In the genomic region with DNA sequence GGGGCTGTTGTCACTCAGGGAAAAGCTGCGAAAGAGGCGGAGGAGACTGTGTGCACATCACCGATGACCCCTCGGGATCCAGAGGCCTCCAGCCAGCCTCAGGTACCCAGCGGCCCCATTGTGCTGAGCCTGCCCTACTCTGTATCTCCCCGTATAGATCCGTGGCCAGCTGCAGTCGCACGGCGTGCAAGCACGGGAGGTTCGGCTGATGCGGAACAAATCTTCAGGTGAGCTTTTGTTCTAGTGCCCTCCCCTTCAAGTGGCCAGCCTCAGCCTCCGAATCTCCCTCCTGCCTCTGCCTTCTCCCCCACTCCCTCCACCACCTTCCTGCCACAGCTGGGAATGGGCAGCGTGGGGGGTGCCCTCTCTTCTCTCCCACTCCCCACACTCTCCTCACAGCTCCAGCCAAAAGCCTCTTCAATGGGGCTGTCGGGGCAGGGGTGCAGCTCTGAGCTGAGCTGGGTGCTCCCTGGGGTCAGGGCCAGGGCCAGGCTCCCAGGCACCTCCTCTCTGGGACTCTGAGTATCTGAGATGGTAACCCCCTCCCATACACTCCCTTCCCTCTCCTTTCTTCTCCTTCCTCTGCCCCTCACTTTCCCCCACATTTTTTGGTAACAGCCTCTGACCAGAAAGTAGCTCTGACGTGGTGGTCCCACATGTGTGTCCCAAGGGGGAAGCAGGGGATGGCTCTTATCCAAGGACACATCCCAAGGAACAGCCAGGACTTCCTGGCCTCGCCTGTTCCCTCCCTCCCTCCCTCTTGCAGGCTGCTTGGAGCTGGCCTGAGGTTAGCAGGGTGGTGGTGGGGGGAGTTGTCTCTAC, we compare ENCODE assay signal across 18 cellular contexts. TPM values are rescaled to one million over a fixed set of nuclear protein-coding genes. Genes with fewer than 3 reads are reported as not detected.
DNase-seq lines count a peak whose midpoint lies in the region; ATAC-seq and TF ChIP-seq lines count a peak whose summit lies in the region.
"Had no signal": no experiment of that assay in that cellular context is flagged by ENCODE, and none has a peak within 500 bp of the region (broad histone marks: within the 10 kb centered on the region; RNA-seq: fewer than 3 reads in every experiment).

No MANE protein-coding gene starts in this region.

- no peaks in the 10 kb centered on the region for H3K27me3 Mint-ChIP-seq in activated CD8-positive, alpha-beta memory T cell treated with anti-CD3 and anti-CD28 coated beads, Interleukin-2, amount 10 ng/mL, durations not matched to agents 7 days and 5 days
- no peaks in the 10 kb centered on the region for H3K27me3 Mint-ChIP-seq in central memory CD8-positive, alpha-beta T cell

- H3K27me3 ChIP-seq in osteoblast (ENCODE audit: insufficient read depth, low read length): peaks cover 5% of the 10 kb centered on the region
- H3K27me3 ChIP-seq in upper lobe of right lung: no peaks in the 10 kb centered on the region
- no peaks in the 10 kb centered on the region for H3K27me3 ChIP-seq in PC-3 (ENCODE audit: low read length)
- no peaks in the 10 kb centered on the region for H3K27me3 ChIP-seq in lower lobe of right lung (ENCODE audit: low read depth)

- H3K79me2 ChIP-seq in osteoblast (ENCODE audit: insufficient read depth, low read length) (peaks cover 24% of the 10 kb centered on the region), PC-3 (ENCODE audit: low read length) (no peaks in the 10 kb centered on the region)

- H3K36me3 ChIP-seq in osteoblast (ENCODE audit: insufficient read depth, low read length) (peaks cover 43% of the 10 kb centered on the region), upper lobe of right lung (peaks cover 26% of the 10 kb centered on the region), PC-3 (ENCODE audit: low read depth, low read length) (peaks cover 15% of the 10 kb centered on the region; the same call in 1 of the 2 replicates), lower lobe of right lung (peaks cover 77% of the 10 kb centered on the region)

- H3K4me1 Mint-ChIP-seq in activated CD8-positive, alpha-beta memory T cell treated with anti-CD3 and anti-CD28 coated beads, Interleukin-2, amount 10 ng/mL, durations not matched to agents 7 days and 5 days: peaks cover 11% of the 10 kb centered on the region
- no peaks in the 10 kb centered on the region for H3K4me1 Mint-ChIP-seq in central memory CD8-positive, alpha-beta T cell

- H3K4me2 ChIP-seq in osteoblast (ENCODE audit: insufficient read depth, low read length) (no peak overlapping the region), PC-3 (ENCODE audit: low read length) (no peak overlapping the region)

- H3K9me3 ChIP-seq in osteoblast (ENCODE audit: low read depth, low read length) (no peaks in the 10 kb centered on the region), upper lobe of right lung (no peaks in the 10 kb centered on the region), PC-3 (ENCODE audit: low read length) (no peaks in the 10 kb centered on the region), lower lobe of right lung (no peaks in the 10 kb centered on the region)

- no peak overlapping the region for H3K4me3 ChIP-seq in osteoblast (ENCODE audit: insufficient read depth, low read length)
- H3K4me3 ChIP-seq in upper lobe of right lung: no peak overlapping the region
- no peak overlapping the region for H3K4me3 ChIP-seq in PC-3 (ENCODE audit: low read length)
- H3K4me3 ChIP-seq in lower lobe of right lung: no peak overlapping the region

- H3K27ac Mint-ChIP-seq in activated CD8-positive, alpha-beta memory T cell treated with anti-CD3 and anti-CD28 coated beads, Interleukin-2, amount 10 ng/mL, durations not matched to agents 7 days and 5 days: no peak overlapping the region
- peak overlapping the region; percentile 67 for H3K27ac Mint-ChIP-seq in central memory CD8-positive, alpha-beta T cell (ENCODE audit: low read depth)
- H3K27ac Mint-ChIP-seq: CD8-positive, alpha-beta T cell had no signal

- H3K9me2 ChIP-seq in PC-3 (replicated peaks; ENCODE audit: low read length): no peaks in the 10 kb centered on the region

- TF ChIP-seq CTCF in osteoblast (IDR thresholded peaks at IDR 0.05; ENCODE audit: extremely low read depth, low read depth, low read length) (no peak), upper lobe of right lung (IDR thresholded peaks at IDR 0.05) (no peak), PC-3 (conservative IDR thresholded peaks at IDR 0.05; ENCODE audit: low read depth, low read length) (no peak), lower lobe of right lung (IDR thresholded peaks at IDR 0.05) (no peak)

- H3K27ac ChIP-seq in osteoblast (ENCODE audit: low read depth, low read length) (no peak overlapping the region), upper lobe of right lung (no peak overlapping the region), PC-3 (ENCODE audit: low read length) (no peak overlapping the region), lower lobe of right lung (no peak overlapping the region)

- peaks cover 10% of the 10 kb centered on the region for H3K36me3 Mint-ChIP-seq in activated CD8-positive, alpha-beta memory T cell treated with anti-CD3 and anti-CD28 coated beads, Interleukin-2, amount 10 ng/mL, durations not matched to agents 7 days and 5 days
- H3K36me3 Mint-ChIP-seq in central memory CD8-positive, alpha-beta T cell (ENCODE audit: insufficient read depth): peaks cover 27% of the 10 kb centered on the region

- H3K9ac ChIP-seq in PC-3 (ENCODE audit: low read length): no peak overlapping the region

- H3K4me1 ChIP-seq in osteoblast (ENCODE audit: insufficient read depth, low read length) (no peaks in the 10 kb centered on the region), upper lobe of right lung (no peaks in the 10 kb centered on the region), PC-3 (ENCODE audit: insufficient read depth, low read length) (no peaks in the 10 kb centered on the region), lower lobe of right lung (no peaks in the 10 kb centered on the region)

- H3K9me3 Mint-ChIP-seq in activated CD8-positive, alpha-beta memory T cell treated with anti-CD3 and anti-CD28 coated beads, Interleukin-2, amount 10 ng/mL, durations not matched to agents 7 days and 5 days (ENCODE audit: low read depth): no peaks in the 10 kb centered on the region
- no peaks in the 10 kb centered on the region for H3K9me3 Mint-ChIP-seq in central memory CD8-positive, alpha-beta T cell
- H3K9me3 Mint-ChIP-seq: CD8-positive, alpha-beta T cell had no signal

- no peaks in the 10 kb centered on the region for H3F3A ChIP-seq in PC-3 (ENCODE audit: low read length, unreplicated experiment)

- BruUV-seq in PC-3 (replicated peaks; lab: Mats Ljungman, UMichigan): no TSS peak

- ATAC-seq in activated CD8-positive, alpha-beta memory T cell treated with anti-CD3 and anti-CD28 coated beads, Interleukin-2, amount 10 ng/mL, durations not matched to agents 7 days and 5 days: no peak
- no peak for ATAC-seq in central memory CD8-positive, alpha-beta T cell (replicated peaks; ENCODE audit: extremely low read depth, poor library complexity, severe bottlenecking)
- no peak for ATAC-seq in upper lobe of right lung
- no peak for ATAC-seq in PC-3
- no peak for ATAC-seq in lower lobe of right lung
- ATAC-seq: CD8-positive, alpha-beta T cell; Right ventricle myocardium inferior had no signal

- intact Hi-C loops in upper lobe of right lung (cut with DNase I): no loop called here
- intact Hi-C loops in PC-3 (cut with micrococcal nuclease): no loop called here
- intact Hi-C loops in lower lobe of right lung (cut with DNase I): no loop called here

- H4K20me1 ChIP-seq in osteoblast (ENCODE audit: insufficient read depth, low read length) (peaks cover 16% of the 10 kb centered on the region), PC-3 (ENCODE audit: low read length) (no peaks in the 10 kb centered on the region)

- POLR2A ChIA-PET in PC-3 (lab: Charles Lee; ENCODE audit: unreplicated experiment): no interaction called here

- H3K4me3 Mint-ChIP-seq in activated CD8-positive, alpha-beta memory T cell treated with anti-CD3 and anti-CD28 coated beads, Interleukin-2, amount 10 ng/mL, durations not matched to agents 7 days and 5 days: no peak overlapping the region
- H3K4me3 Mint-ChIP-seq in central memory CD8-positive, alpha-beta T cell: no peak overlapping the region
- H3K4me3 Mint-ChIP-seq: CD8-positive, alpha-beta T cell had no signal

- CTCF ChIA-PET in activated CD8-positive, alpha-beta memory T cell treated with anti-CD3 and anti-CD28 coated beads, Interleukin-2, amount 10 ng/mL, durations not matched to agents 7 days and 5 days (lab: Charles Lee): no interaction called here
- CTCF ChIA-PET in PC-3 (lab: Charles Lee): no interaction called here

- peak; percentile 50 for DNase-seq in activated CD8-positive, alpha-beta memory T cell treated with anti-CD3 and anti-CD28 coated beads for 24 hours
- DNase-seq in activated CD8-positive, alpha-beta memory T cell treated with anti-CD3 and anti-CD28 coated beads, Interleukin-2, amount 10 ng/mL, durations not matched to agents 7 days and 5 days: no peak
- no peak for DNase-seq in central memory CD8-positive, alpha-beta T cell (ENCODE audit: low spot score in 2 of 2)
- DNase-seq in osteoblast (ENCODE audit: insufficient read length, low spot score, missing footprints) (peak; percentile 34), upper lobe of right lung (peak; percentile 16), PC-3 (no peak), lower lobe of right lung (no peak), T-helper 9 cell (no peak)
- DNase-seq: AML-193, C1 segment of cervical spinal cord, Kasumi-1, NCI-H1417, NCI-H1694 treated with DMSO at 0.1 percent for 48 hours, NCI-H446, NCI-H526, OCI-M1 had no signal

- no peak overlapping the region for H2AFZ ChIP-seq in osteoblast (ENCODE audit: low read length)
- H2AFZ ChIP-seq in PC-3 (ENCODE audit: low read length): no peak overlapping the region

RNA-seq across cellular contexts. Expression of gene UBA1, which starts 20.4 kb away (rescaled TPM):
- 100 to 1,000 TPM; 177 to 204 TPM for total RNA-seq in activated CD8-positive, alpha-beta memory T cell treated with anti-CD3 and anti-CD28 coated beads, Interleukin-2, amount 10 ng/mL, durations not matched to agents 7 days and 5 days
- 142 and 150 TPM in 2 replicates for total RNA-seq in osteoblast
- total RNA-seq in upper lobe of right lung: 161 TPM
- total RNA-seq in PC-3 (2014; rRNA removed): 282 and 299 TPM in 2 replicates
- 152 TPM for total RNA-seq in lower lobe of right lung

RNA-seq across cellular contexts. Expression of gene RBM10, which starts 28.2 kb away (rescaled TPM):
- total RNA-seq in activated CD8-positive, alpha-beta memory T cell treated with anti-CD3 and anti-CD28 coated beads, Interleukin-2, amount 10 ng/mL, durations not matched to agents 7 days and 5 days: 10 to 100 TPM; 64.9 to 65.6 TPM
- total RNA-seq in osteoblast: 29.2 and 32.9 TPM in 2 replicates
- total RNA-seq in upper lobe of right lung: 31.9 TPM
- 71.5 and 87.0 TPM in 2 replicates for total RNA-seq in PC-3 (2014; rRNA removed)
- total RNA-seq in lower lobe of right lung: 32.1 TPM

RNA-seq across cellular contexts. Expression of gene NDUFB11, which starts 28.7 kb away (rescaled TPM):
- 10 to 100 TPM; 82.7 to 97.6 TPM for total RNA-seq in activated CD8-positive, alpha-beta memory T cell treated with anti-CD3 and anti-CD28 coated beads, Interleukin-2, amount 10 ng/mL, durations not matched to agents 7 days and 5 days
- total RNA-seq in osteoblast (43.1 and 45.4 TPM in 2 replicates), upper lobe of right lung (57.4 TPM), PC-3 (2014; rRNA removed) (164 and 258 TPM in 2 replicates), lower lobe of right lung (57.1 TPM)

RNA-seq across cellular contexts. Expression of gene CDK16, which starts 45.3 kb away (rescaled TPM):
- 10 to 100 TPM; 61.4 to 80.6 TPM for total RNA-seq in activated CD8-positive, alpha-beta memory T cell treated with anti-CD3 and anti-CD28 coated beads, Interleukin-2, amount 10 ng/mL, durations not matched to agents 7 days and 5 days
- total RNA-seq in osteoblast (61.2 and 65.4 TPM in 2 replicates), upper lobe of right lung (66.4 TPM), PC-3 (2014; rRNA removed) (155 and 208 TPM in 2 replicates), lower lobe of right lung (59.2 TPM)

RNA-seq across cellular contexts. Expression of gene USP11, which starts 59.6 kb away (rescaled TPM):
- 10 to 100 TPM; 54.8 to 72.7 TPM for total RNA-seq in activated CD8-positive, alpha-beta memory T cell treated with anti-CD3 and anti-CD28 coated beads, Interleukin-2, amount 10 ng/mL, durations not matched to agents 7 days and 5 days
- total RNA-seq in osteoblast (28.2 and 31.8 TPM in 2 replicates), upper lobe of right lung (56.0 TPM), PC-3 (2014; rRNA removed) (31.3 and 37.3 TPM in 2 replicates), lower lobe of right lung (52.9 TPM)

Comparison
In these comparisons a context has a peak if more than half of its experiments do, and no peak if none do; other contexts are left out.
1. DNase-seq: peak in activated CD8-positive, alpha-beta memory T cell treated with anti-CD3 and anti-CD28 coated beads for 24 hours (single experiment), osteoblast (single experiment) and upper lobe of right lung (single experiment); none in activated CD8-positive, alpha-beta memory T cell treated with anti-CD3 and anti-CD28 coated beads, Interleukin-2, amount 10 ng/mL, durations not matched to agents 7 days and 5 days (single experiment), central memory CD8-positive, alpha-beta T cell (0 of 2), PC-3 (single experiment), lower lobe of right lung (single experiment) and T-helper 9 cell (single experiment).